In the genomic region with DNA sequence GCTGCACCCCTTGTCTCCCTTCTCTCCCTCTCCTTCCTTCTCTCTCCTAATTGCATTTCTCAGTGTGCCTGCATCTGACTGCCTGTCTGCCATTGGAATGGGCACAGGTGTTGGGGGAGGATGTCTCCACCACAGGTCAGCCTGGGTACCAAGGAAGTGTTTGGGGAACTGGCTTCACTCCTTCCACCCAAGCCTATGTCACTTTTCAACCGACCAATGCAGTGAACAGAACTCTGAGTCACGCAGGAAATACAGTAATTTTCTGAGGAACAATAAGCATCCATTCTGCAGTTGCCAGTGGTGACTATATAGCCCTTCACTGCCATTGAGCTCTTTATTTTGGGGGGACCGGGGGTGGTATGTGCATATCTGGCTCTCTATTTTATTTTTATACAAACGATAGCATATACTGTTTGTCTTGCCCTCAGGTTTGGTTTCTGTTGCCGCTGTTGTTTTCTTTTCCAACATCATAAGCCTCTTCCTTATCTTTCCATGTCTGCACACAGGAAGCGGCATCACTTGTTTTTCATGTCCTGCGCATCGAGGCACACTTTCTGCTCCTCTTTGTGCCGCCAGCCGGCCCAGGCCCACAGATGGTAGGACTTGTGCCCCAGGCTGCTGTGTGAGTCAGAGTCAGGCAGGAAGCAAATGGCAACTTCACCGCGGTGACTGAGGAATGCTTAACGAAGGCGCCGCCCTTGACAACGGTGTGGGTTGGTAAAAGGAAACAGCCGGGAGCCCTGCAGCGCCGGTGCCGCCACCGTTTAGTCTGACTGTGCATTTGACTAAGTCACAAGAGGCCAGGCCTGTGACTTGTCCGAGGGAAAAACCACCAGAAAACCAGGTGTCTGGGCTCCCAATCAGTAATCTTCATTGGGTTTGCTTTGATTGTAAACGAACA, we compare ENCODE assay signal across 8 cellular contexts. TPM values are rescaled to one million over a fixed set of nuclear protein-coding genes. Genes with fewer than 3 reads are reported as not detected.
DNase-seq lines count a peak whose midpoint lies in the region; ATAC-seq, FAIRE-seq and TF ChIP-seq lines count a peak whose summit lies in the region.

No MANE protein-coding gene starts in this region.

- H3K9me3 Mint-ChIP-seq in CD4-positive, alpha-beta memory T cell: peaks cover 0 to 7% (median 0%) of the 10 kb centered on the region in 8 donors
- peaks cover 5% of the 10 kb centered on the region; the same call in 2 of the 3 replicates for H3K9me3 Mint-ChIP-seq in GM23338
- peaks cover 7% of the 10 kb centered on the region for H3K9me3 Mint-ChIP-seq in astrocyte (ENCODE audit: unreplicated experiment)

- peak overlapping the region; percentile 39 for H3K27ac ChIP-seq in CD4-positive, alpha-beta memory T cell (ENCODE audit: low read depth, low read length)
- H3K27ac ChIP-seq in GM23338 (ENCODE audit: low read depth) (no peak overlapping the region), astrocyte (ENCODE audit: low read depth, low read length) (peak overlapping the region; percentile 88), sigmoid colon (peak overlapping the region in 1 of 4 donors; percentile 55)

- peak overlapping the region; percentile 71 for H3K9ac ChIP-seq in astrocyte (ENCODE audit: low read length)

- peak; percentile 98 for ATAC-seq in GM23338
- ATAC-seq in GM21717 (IDR thresholded peaks at IDR 0.05; ENCODE audit: unreplicated experiment): no peak

- peak overlapping the region; percentile 70 for H2AFZ ChIP-seq in GM23338
- H2AFZ ChIP-seq in astrocyte (ENCODE audit: low read depth, low read length): peak overlapping the region; percentile 27

- intact Hi-C loops in CD4-positive, alpha-beta memory T cell (cut with micrococcal nuclease): loop anchor here (1.0 to 2.0 kb wide), 4 partner anchors 44 to 127 kb away; no protein-coding TSS in a partner anchor
- intact Hi-C loops in sigmoid colon (cut with DNase I): no loop called here

- H3K4me2 ChIP-seq in GM23338 (peak overlapping the region; percentile 10), astrocyte (ENCODE audit: low read length) (peak overlapping the region; percentile 75)

- peaks cover 15 to 35% (median 22%) of the 10 kb centered on the region in 4 donors for H3K4me1 Mint-ChIP-seq in CD4-positive, alpha-beta memory T cell
- H3K4me1 Mint-ChIP-seq in GM23338: peaks cover 22% of the 10 kb centered on the region
- H3K4me1 Mint-ChIP-seq in astrocyte (ENCODE audit: low read depth, unreplicated experiment): peaks cover 30% of the 10 kb centered on the region

- POLR2A ChIA-PET in CD4-positive, alpha-beta memory T cell (lab: Charles Lee; ENCODE audit: partially characterized antibody): interaction anchor here (0.5 to 1.4 kb wide), 10 partner anchors 41 to 313 kb away, joined by 3 to 5 read pairs (median 3); no protein-coding TSS in a partner anchor

- no peaks in the 10 kb centered on the region for H3K9me3 ChIP-seq in CD4-positive, alpha-beta memory T cell (ENCODE audit: control insufficient read depth in 1 of 2, low read length in 2 of 2)
- H3K9me3 ChIP-seq in astrocyte (ENCODE audit: insufficient read depth, low read depth, low read length): no peaks in the 10 kb centered on the region
- H3K9me3 ChIP-seq in sigmoid colon: no peaks in the 10 kb centered on the region

- FAIRE-seq in astrocyte (lab: Jason Lieb, UNC): peak; percentile 93

- DNase-seq in CD4-positive, alpha-beta memory T cell: peak; percentile 71 to 90 (median 77)
- peak; percentile 95 for DNase-seq in GM23338 (ENCODE audit: low spot score)
- peak; percentile 9 for DNase-seq in NCI-H1092 treated with DMSO at 0.1 percent for 48 hours (lab: John Stamatoyannopoulos, UW)
- DNase-seq in T-helper 9 cell: peak; percentile 66
- DNase-seq in astrocyte (ENCODE audit: low read depth): peak; percentile 97
- peak in 36 of 51 donors; percentile 3 to 82 (median 28) for DNase-seq in hypothalamus (lab: John Stamatoyannopoulos, UW)
- DNase-seq in sigmoid colon: peak; percentile 80

- CTCF ChIA-PET in CD4-positive, alpha-beta memory T cell (lab: Charles Lee; ENCODE audit: partially characterized antibody): interaction anchor here (0.6 to 2.7 kb wide), 8 partner anchors 18 to 173 kb away, joined by 3 to 18 read pairs (median 3); no protein-coding TSS in a partner anchor

- no peak for TF ChIP-seq POLR2A in sigmoid colon (IDR thresholded peaks at IDR 0.05)

- H3K27me3 ChIP-seq in CD4-positive, alpha-beta memory T cell (ENCODE audit: insufficient read depth, low read length): no peaks in the 10 kb centered on the region
- no peaks in the 10 kb centered on the region for H3K27me3 ChIP-seq in GM23338 (ENCODE audit: insufficient read depth)
- no peaks in the 10 kb centered on the region for H3K27me3 ChIP-seq in astrocyte (ENCODE audit: insufficient read depth, low read length)
- no peaks in the 10 kb centered on the region for H3K27me3 ChIP-seq in sigmoid colon

- peak overlapping the region; percentile 78 to 99 (median 95) for H3K27ac Mint-ChIP-seq in CD4-positive, alpha-beta memory T cell
- H3K27ac Mint-ChIP-seq in GM23338 (peak overlapping the region; percentile 61), astrocyte (ENCODE audit: unreplicated experiment) (peak overlapping the region; percentile 99)

- H3K36me3 Mint-ChIP-seq in CD4-positive, alpha-beta memory T cell: no peaks in the 10 kb centered on the region
- H3K36me3 Mint-ChIP-seq in GM23338 (ENCODE audit: low read depth) (no peaks in the 10 kb centered on the region), astrocyte (ENCODE audit: low read depth, unreplicated experiment) (no peaks in the 10 kb centered on the region)

- no peaks in the 10 kb centered on the region for H4K20me1 ChIP-seq in GM23338 (replicated peaks; ENCODE audit: insufficient read depth)
- H4K20me1 ChIP-seq in astrocyte (ENCODE audit: insufficient read depth, low read length): no peaks in the 10 kb centered on the region

- peaks cover 0 to 2% of the 10 kb centered on the region in 2 donors for H3K27me3 Mint-ChIP-seq in CD4-positive, alpha-beta memory T cell
- H3K27me3 Mint-ChIP-seq in GM23338 (ENCODE audit: insufficient read depth, low read depth, poor library complexity): peaks cover 15% of the 10 kb centered on the region
- peaks cover 9% of the 10 kb centered on the region for H3K27me3 Mint-ChIP-seq in astrocyte (ENCODE audit: low read depth, unreplicated experiment)

- WGBS in sigmoid colon, 2 donors: 9 to 16% methylated on average over 23 of the region's 23 CpGs

- no peaks in the 10 kb centered on the region for H3K36me3 ChIP-seq in CD4-positive, alpha-beta memory T cell (ENCODE audit: insufficient read depth, low read length)
- H3K36me3 ChIP-seq in GM23338 (ENCODE audit: insufficient read depth) (no peaks in the 10 kb centered on the region), astrocyte (ENCODE audit: insufficient read depth, low read length) (no peaks in the 10 kb centered on the region), sigmoid colon (no peaks in the 10 kb centered on the region)

- TF ChIP-seq CTCF in GM23338 (conservative IDR thresholded peaks at IDR 0.05; ENCODE audit: low read depth in 2 of 2) (0 out of 4 replicates have a peak, but pooled peaks of 1 of the 2 experiments have one; percentile 2), astrocyte (IDR thresholded peaks at IDR 0.05; ENCODE audit: insufficient read depth, low read depth, low read length) (no peak), sigmoid colon (IDR thresholded peaks at IDR 0.05) (no peak)

- peaks cover 24% of the 10 kb centered on the region for H3K4me1 ChIP-seq in CD4-positive, alpha-beta memory T cell (ENCODE audit: insufficient read depth, low read length)
- H3K4me1 ChIP-seq in GM23338 (ENCODE audit: insufficient read depth) (peaks cover 18% of the 10 kb centered on the region), astrocyte (ENCODE audit: insufficient read depth, low read length) (peaks cover 31% of the 10 kb centered on the region), sigmoid colon (peaks cover 0 to 27% (median 16%) of the 10 kb centered on the region in 4 donors)

- TF ChIP-seq EP300 in sigmoid colon (IDR thresholded peaks at IDR 0.05): no peak

- H3K79me2 ChIP-seq in GM23338 (replicated peaks; ENCODE audit: insufficient read depth) (no peaks in the 10 kb centered on the region), astrocyte (ENCODE audit: insufficient read depth, low read length) (no peaks in the 10 kb centered on the region)

- no peaks in the 10 kb centered on the region for H3K9me2 ChIP-seq in GM23338 (ENCODE audit: insufficient read depth)

- H3K4me3 ChIP-seq in CD4-positive, alpha-beta memory T cell (ENCODE audit: low read length in 2 of 2): peak overlapping the region; percentile 8 to 21
- no peak overlapping the region; the same call in 1 of the 2 replicates for H3K4me3 ChIP-seq in GM23338
- peak overlapping the region; percentile 34 for H3K4me3 ChIP-seq in astrocyte (ENCODE audit: insufficient read depth, low read depth, low read length)
- H3K4me3 ChIP-seq in sigmoid colon: no peak overlapping the region

- peak overlapping the region; percentile 67 to 91 (median 82) for H3K4me3 Mint-ChIP-seq in CD4-positive, alpha-beta memory T cell
- H3K4me3 Mint-ChIP-seq in GM23338: peak overlapping the region; percentile 9; the same call in 1 of the 3 replicates
- H3K4me3 Mint-ChIP-seq in astrocyte (ENCODE audit: unreplicated experiment): peak overlapping the region; percentile 48

- H3F3A ChIP-seq in GM23338 (replicated peaks; ENCODE audit: low read depth): no peaks in the 10 kb centered on the region

RNA-seq across cellular contexts. Expression of a gene that starts 21.1 kb away (rescaled TPM):
- total RNA-seq in CD4-positive, alpha-beta memory T cell: under 1 TPM; 0.35 to 0.44 TPM
- polyA plus RNA-seq in CD4-positive, alpha-beta memory T cell: under 1 TPM; 0.24 to 0.60 TPM
- 17.4 and 20.1 TPM in 2 replicates for total RNA-seq in GM23338 (2014; rRNA removed; shearing (Covaris generic))
- polyA plus RNA-seq in GM23338 (2016; fragmentation: Nextera tagmentation; extraction: Ambion mirVana) (7.7 and 8.4 TPM in 2 replicates), sigmoid colon (10 to 100 TPM in 1 of 3 donors, 1 to 10 TPM in 2; 7.2 to 35.2 (median 9.0) TPM)
- total RNA-seq in astrocyte (4.2 and 6.8 TPM in 2 replicates), sigmoid colon (1 to 10 TPM in 1 of 4 donors, under 1 TPM in 3; 0.71 to 1.2 (median 0.82) TPM)

RNA-seq across cellular contexts. Expression of a gene that starts 58.8 kb away (rescaled TPM):
- not detected for total RNA-seq in CD4-positive, alpha-beta memory T cell
- polyA plus RNA-seq in CD4-positive, alpha-beta memory T cell: not detected
- total RNA-seq in GM23338 (2014; rRNA removed; shearing (Covaris generic)): 16.9 and 19.6 TPM in 2 replicates
- polyA plus RNA-seq in GM23338 (2016; fragmentation: Nextera tagmentation; extraction: Ambion mirVana): 9.6 and 12.8 TPM in 2 replicates
- total RNA-seq in astrocyte: 11.5 and 14.1 TPM in 2 replicates
- 10 to 100 TPM in 2 of 4 donors, 1 to 10 TPM in 1, under 1 TPM in 1; 0.66 to 12.2 (median 10.8) TPM for total RNA-seq in sigmoid colon
- polyA plus RNA-seq in sigmoid colon: 1 to 10 TPM in 1 of 3 donors, under 1 TPM in 2; 0.60 to 2.8 (median 0.69) TPM

Comparison
In these comparisons a context has a peak if more than half of its experiments do, and no peak if none do; other contexts are left out.
1. DNase-seq: peak in every context shown above with its lines; median percentile 97 in astrocyte; 95 in GM23338; 80 in sigmoid colon; 77 in CD4-positive, alpha-beta memory T cell; 66 in T-helper 9 cell; 28 in hypothalamus; 9 in NCI-H1092 treated with DMSO at 0.1 percent for 48 hours.
2. H3K4me3 ChIP-seq: peak in CD4-positive, alpha-beta memory T cell (2 of 2) and astrocyte (single experiment); none in GM23338 (single experiment) and sigmoid colon (0 of 4).
3. H3K4me3 Mint-ChIP-seq: peak in every context shown above with its lines; median percentile 82 in CD4-positive, alpha-beta memory T cell; 48 in astrocyte; 9 in GM23338.
4. Peak in every context shown above with its lines, with median percentiles within 50 percentile points of each other: H3K27ac Mint-ChIP-seq.